23 cellular contexts compared by ENCODE assay signal in genomic region chr2:132550945-132551344, GRCh38.
"Had no signal": no experiment of that assay in that cellular context is flagged by ENCODE, and none has a peak within 500 bp of the region (broad histone marks: within the 10 kb centered on the region; RNA-seq: fewer than 3 reads in every experiment).

No MANE protein-coding gene starts in this region.

- H3K4me3 ChIP-seq: colonic mucosa, esophagus squamous epithelium, ovary, prostate gland, thyroid gland had no signal

- H3K27ac Mint-ChIP-seq: activated CD4-positive, alpha-beta T cell treated with anti-CD3 and anti-CD28 coated beads, Interleukin-2, amount 10 ng/mL, durations not matched to agents 7 days and 5 days; activated CD8-positive, alpha-beta T cell treated with anti-CD3 and anti-CD28 coated beads for 36 hours; activated naive CD4-positive, alpha-beta T cell treated with anti-CD3 and anti-CD28 coated beads, Interleukin-2, amount 50 U/mL, for 24 hours; activated T-helper 1 cell treated with anti-CD3 and anti-CD28 coated beads, Interleukin-12 subunit alpha, Interleukin-12 subunit beta, Interleukin-2, Interleukin-4 antibody, amounts not matched to agents 30 ng/mL and 10 ng/mL and 1 ng/mL, durations not matched to agents 14 hours and 24 hours and 36 hours; endodermal cell; natural killer cell treated with Interleukin-12 subunit alpha and Interleukin-12 subunit beta and Interleukin-15 and Interleukin-18, amount 100 ng/mL, for 72 hours; stimulated activated naive CD8-positive, alpha-beta T cell treated with anti-CD3 and anti-CD28 coated beads, Interleukin-15, Interleukin-2, amounts not matched to agents 100 ng/mL and 50 ng/mL, for 24 hours; T-cell; T-helper 2 cell treated with Interferon-gamma antibody and Interleukin-4, amounts not matched to agents 5 μg/mL and 100 μg/mL, for 36 hours had no signal

- H3K9me3 ChIP-seq: colonic mucosa, esophagus squamous epithelium, neutrophil, ovary, prostate gland, thyroid gland had no signal

- ATAC-seq: activated CD8-positive, alpha-beta T cell treated with anti-CD3 and anti-CD28 coated beads for 36 hours; natural killer cell treated with Interleukin-12 subunit alpha and Interleukin-12 subunit beta and Interleukin-15 and Interleukin-18, amount 100 ng/mL, for 72 hours; T-cell had no signal

- H3K27ac ChIP-seq: colonic mucosa, esophagus squamous epithelium, foreskin keratinocyte, neutrophil, ovary, prostate gland, thyroid gland, WERI-Rb-1 had no signal

- DNase-seq: activated CD4-positive, alpha-beta T cell treated with anti-CD3 and anti-CD28 coated beads, Interleukin-2, amount 10 ng/mL, durations not matched to agents 7 days and 5 days; activated CD4-positive, CD25-positive, alpha-beta regulatory T cell treated with anti-CD3 and anti-CD28 coated beads, Interleukin-2, amount 50 U/mL, for 72 hours; activated CD8-positive, alpha-beta T cell treated with anti-CD3 and anti-CD28 coated beads for 36 hours; activated gamma-delta T cell treated with Interleukin-2 at 50 U/mL for 16 hours; anterior cingulate cortex; colonic mucosa; esophagus squamous epithelium; foreskin keratinocyte; hippocampal formation; ovary; stimulated activated CD4-positive, alpha-beta T cell treated with anti-CD3 and anti-CD28 coated beads, Interleukin-12 subunit alpha, Interleukin-12 subunit beta, amount 100 ng/mL, for 4 hours; stimulated activated CD4-positive, alpha-beta T cell treated with anti-CD3 and anti-CD28 coated beads, Interleukin-1b, Interleukin-23, amount 100 ng/mL, for 48 hours; T-cell; thyroid gland; WERI-Rb-1 had no signal

- H3K4me3 Mint-ChIP-seq: activated CD4-positive, alpha-beta T cell treated with anti-CD3 and anti-CD28 coated beads, Interleukin-2, amount 10 ng/mL, durations not matched to agents 7 days and 5 days; activated CD8-positive, alpha-beta T cell treated with anti-CD3 and anti-CD28 coated beads for 36 hours; activated naive CD4-positive, alpha-beta T cell treated with anti-CD3 and anti-CD28 coated beads, Interleukin-2, amount 50 U/mL, for 24 hours; activated T-helper 1 cell treated with anti-CD3 and anti-CD28 coated beads, Interleukin-12 subunit alpha, Interleukin-12 subunit beta, Interleukin-2, Interleukin-4 antibody, amounts not matched to agents 30 ng/mL and 10 ng/mL and 1 ng/mL, durations not matched to agents 14 hours and 24 hours and 36 hours; endodermal cell; natural killer cell treated with Interleukin-12 subunit alpha and Interleukin-12 subunit beta and Interleukin-15 and Interleukin-18, amount 100 ng/mL, for 72 hours; stimulated activated naive CD8-positive, alpha-beta T cell treated with anti-CD3 and anti-CD28 coated beads, Interleukin-15, Interleukin-2, amounts not matched to agents 100 ng/mL and 50 ng/mL, for 24 hours; T-cell; T-helper 2 cell treated with Interferon-gamma antibody and Interleukin-4, amounts not matched to agents 5 μg/mL and 100 μg/mL, for 36 hours had no signal

- H3K36me3 ChIP-seq: colonic mucosa, esophagus squamous epithelium, neutrophil, ovary, prostate gland, thyroid gland, WERI-Rb-1 had no signal

- H3K4me1 Mint-ChIP-seq: activated CD4-positive, alpha-beta T cell treated with anti-CD3 and anti-CD28 coated beads, Interleukin-2, amount 10 ng/mL, durations not matched to agents 7 days and 5 days; activated naive CD4-positive, alpha-beta T cell treated with anti-CD3 and anti-CD28 coated beads, Interleukin-2, amount 50 U/mL, for 24 hours; endodermal cell; T-cell had no signal

- H3K9me3 Mint-ChIP-seq: activated CD4-positive, alpha-beta T cell treated with anti-CD3 and anti-CD28 coated beads, Interleukin-2, amount 10 ng/mL, durations not matched to agents 7 days and 5 days; activated CD8-positive, alpha-beta T cell treated with anti-CD3 and anti-CD28 coated beads for 36 hours; activated T-helper 1 cell treated with anti-CD3 and anti-CD28 coated beads, Interleukin-12 subunit alpha, Interleukin-12 subunit beta, Interleukin-2, Interleukin-4 antibody, amounts not matched to agents 30 ng/mL and 10 ng/mL and 1 ng/mL, durations not matched to agents 14 hours and 24 hours and 36 hours; natural killer cell treated with Interleukin-12 subunit alpha and Interleukin-12 subunit beta and Interleukin-15 and Interleukin-18, amount 100 ng/mL, for 72 hours; stimulated activated naive CD8-positive, alpha-beta T cell treated with anti-CD3 and anti-CD28 coated beads, Interleukin-15, Interleukin-2, amounts not matched to agents 100 ng/mL and 50 ng/mL, for 24 hours; T-helper 2 cell treated with Interferon-gamma antibody and Interleukin-4, amounts not matched to agents 5 μg/mL and 100 μg/mL, for 36 hours had no signal

- H3K27me3 ChIP-seq: colonic mucosa, esophagus squamous epithelium, foreskin keratinocyte, neutrophil, ovary, thyroid gland had no signal

- H3K4me1 ChIP-seq: colonic mucosa, esophagus squamous epithelium, foreskin keratinocyte, prostate gland, thyroid gland had no signal

- H3K27me3 Mint-ChIP-seq: activated CD4-positive, alpha-beta T cell treated with anti-CD3 and anti-CD28 coated beads, Interleukin-2, amount 10 ng/mL, durations not matched to agents 7 days and 5 days; activated naive CD4-positive, alpha-beta T cell treated with anti-CD3 and anti-CD28 coated beads, Interleukin-2, amount 50 U/mL, for 24 hours; natural killer cell treated with Interleukin-12 subunit alpha and Interleukin-12 subunit beta and Interleukin-15 and Interleukin-18, amount 100 ng/mL, for 72 hours; T-cell had no signal

- H3K36me3 Mint-ChIP-seq: activated naive CD4-positive, alpha-beta T cell treated with anti-CD3 and anti-CD28 coated beads, Interleukin-2, amount 50 U/mL, for 24 hours; natural killer cell treated with Interleukin-12 subunit alpha and Interleukin-12 subunit beta and Interleukin-15 and Interleukin-18, amount 100 ng/mL, for 72 hours; T-cell had no signal
